In the genomic region with DNA sequence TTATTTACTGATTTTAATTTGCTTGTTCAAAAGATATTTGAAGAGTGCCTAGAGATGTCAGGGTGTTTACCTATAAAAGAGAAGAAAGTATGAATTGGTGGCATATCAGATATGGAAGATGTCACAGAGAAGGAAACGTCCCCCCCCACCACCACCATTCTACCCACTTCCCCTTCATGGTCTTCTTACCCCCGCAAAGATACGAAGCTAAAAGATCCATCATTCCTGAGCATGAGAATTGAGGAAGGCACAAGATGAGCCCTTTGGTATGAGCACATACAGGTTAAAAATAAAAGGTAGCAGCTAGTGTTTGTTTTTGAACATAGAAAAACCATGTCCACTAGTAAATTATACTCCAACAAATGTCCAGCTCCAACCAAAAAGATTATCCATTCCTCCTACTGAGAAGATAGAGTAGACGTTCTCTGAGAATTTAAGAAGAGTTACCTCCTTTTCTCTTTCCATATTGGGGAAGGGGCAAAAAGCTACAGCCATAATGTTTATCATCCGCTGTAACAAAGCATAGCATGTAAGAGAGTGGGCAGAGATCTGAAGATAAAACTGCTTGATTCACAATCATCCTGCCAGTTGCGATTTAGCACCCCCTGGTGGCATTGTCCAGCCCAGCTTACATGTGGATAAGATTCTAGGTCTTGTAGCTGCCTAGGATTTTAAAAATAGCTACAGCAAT, we compare ENCODE assay signal across 8 cellular contexts. TPM values are rescaled to one million over a fixed set of nuclear protein-coding genes. Genes with fewer than 3 reads are reported as not detected.
DNase-seq lines count a peak whose midpoint lies in the region; ATAC-seq and TF ChIP-seq lines count a peak whose summit lies in the region.

No MANE protein-coding gene starts in this region.

- no peaks in the 10 kb centered on the region; the same call in 1 of the 2 replicates for H3K79me2 ChIP-seq in MM.1S (ENCODE audit: low read length)

- no peaks in the 10 kb centered on the region for H3K9me3 ChIP-seq in MM.1S (replicated peaks; ENCODE audit: insufficient read depth, low read length)
- H3K9me3 ChIP-seq in neuronal stem cell (replicated peaks in 1 of 2; ENCODE audit: control insufficient read depth in 2 of 2, insufficient read depth in 1 of 2, low read depth in 1 of 2, low read length in 2 of 2): no peaks in the 10 kb centered on the region
- no peaks in the 10 kb centered on the region for H3K9me3 ChIP-seq in stomach

- no peak overlapping the region for H3K23ac ChIP-seq in neuronal stem cell (ENCODE audit: low read depth, low read length, poor library complexity)

- H3K27me3 ChIP-seq in MM.1S (replicated peaks; ENCODE audit: insufficient read depth, low read length) (no peaks in the 10 kb centered on the region), neuronal stem cell (ENCODE audit: control insufficient read depth in 3 of 3, insufficient read depth in 3 of 3, low read depth in 1 of 3, low read length in 3 of 3) (no peaks in the 10 kb centered on the region), stomach (no peaks in the 10 kb centered on the region)

- H3K4me3 Mint-ChIP-seq in activated T-helper 17 cell treated with anti-CD3 and anti-CD28 coated beads, Interleukin-2, amount 50 U/mL, for 72 hours: no peak overlapping the region

- H2BK120ac ChIP-seq in neuronal stem cell (ENCODE audit: low read depth, low read length): no peak overlapping the region

- H2BK5ac ChIP-seq in neuronal stem cell (ENCODE audit: low read length): no peak overlapping the region

- peak overlapping the region; percentile 17 for H3K27ac Mint-ChIP-seq in activated T-helper 17 cell treated with anti-CD3 and anti-CD28 coated beads, Interleukin-2, amount 50 U/mL, for 72 hours

- no peak for TF ChIP-seq POLR2A in stomach (IDR thresholded peaks at IDR 0.05)

- no peak for TF ChIP-seq EP300 in stomach (IDR thresholded peaks at IDR 0.05)

- H3K9ac ChIP-seq in MM.1S (ENCODE audit: low read length): no peak overlapping the region
- H3K9ac ChIP-seq in neuronal stem cell (ENCODE audit: low read depth, low read length, poor library complexity): no peak overlapping the region

- H3K36me3 ChIP-seq in MM.1S (replicated peaks; ENCODE audit: insufficient read depth, low read length) (no peaks in the 10 kb centered on the region), neuronal stem cell (replicated peaks in 1 of 2; ENCODE audit: control insufficient read depth in 2 of 2, insufficient read depth in 2 of 2, low read length in 2 of 2) (no peaks in the 10 kb centered on the region), stomach (peaks cover 0 to 14% (median 3%) of the 10 kb centered on the region in 4 donors)

- H3K4me1 ChIP-seq in MM.1S (ENCODE audit: low read length) (no peaks in the 10 kb centered on the region), neuronal stem cell (ENCODE audit: control insufficient read depth in 2 of 2, insufficient read depth in 1 of 2, low read depth in 1 of 2, low read length in 2 of 2) (no peaks in the 10 kb centered on the region), stomach (peaks cover 0 to 31% (median 14%) of the 10 kb centered on the region in 4 donors)

- H3K4me3 ChIP-seq in MM.1S (ENCODE audit: low read length) (no peak overlapping the region), fibroblast of the aortic adventitia (ENCODE audit: low read depth, low read length) (no peak overlapping the region), neuronal stem cell (ENCODE audit: low read length in 2 of 2) (no peak overlapping the region), stomach (no peak overlapping the region)

- DNase-seq in ACHN (peak; percentile 86), MM.1S (peak; percentile 76), RWPE1 (ENCODE audit: low spot score) (peak; percentile 66), fibroblast of the aortic adventitia (ENCODE audit: low read depth) (peak; percentile 90), neuronal stem cell (ENCODE audit: low spot score) (peak; percentile 71), stomach (peak; percentile 83)

- no peaks in the 10 kb centered on the region for H4K20me1 ChIP-seq in MM.1S (ENCODE audit: insufficient read depth, low read length)

- H4K8ac ChIP-seq in neuronal stem cell (ENCODE audit: low read depth, low read length): no peak overlapping the region

- H2AFZ ChIP-seq in MM.1S (ENCODE audit: low read length): no peak overlapping the region
- H2AFZ ChIP-seq in neuronal stem cell (ENCODE audit: low read length): peak overlapping the region; percentile 72

- intact Hi-C loops in stomach (cut with DNase I; ENCODE audit: low total_unique reads): loop anchor here (5.0 kb wide), 1 partner anchor 232 kb away; no protein-coding TSS in a partner anchor

- no peak overlapping the region for H2AK5ac ChIP-seq in neuronal stem cell (ENCODE audit: low read depth, low read length)

- no peak overlapping the region for H2BK12ac ChIP-seq in neuronal stem cell (ENCODE audit: low read length)

- no peaks in the 10 kb centered on the region for H3K9me3 Mint-ChIP-seq in activated T-helper 17 cell treated with anti-CD3 and anti-CD28 coated beads, Interleukin-2, amount 50 U/mL, for 72 hours

- peak; percentile 91 for TF ChIP-seq CTCF in MM.1S (IDR thresholded peaks at IDR 0.05; ENCODE audit: low read length)
- peak; percentile 92 for TF ChIP-seq CTCF in RWPE1 (conservative IDR thresholded peaks at IDR 0.05; ENCODE audit: low read depth)
- peak; percentile 92 for TF ChIP-seq CTCF in fibroblast of the aortic adventitia (IDR thresholded peaks at IDR 0.05; ENCODE audit: insufficient read depth, low read length)
- TF ChIP-seq CTCF in stomach (IDR thresholded peaks at IDR 0.05): peak in 5 of 7 experiments; percentile 58 to 88 (median 77)

- H3K14ac ChIP-seq in neuronal stem cell (ENCODE audit: low read length): no peak overlapping the region

- no peak overlapping the region for H3K4ac ChIP-seq in neuronal stem cell (ENCODE audit: low read length)

- in situ Hi-C loops in ACHN (cut with HindIII; ENCODE audit: low pct_ligation_motif_present, low pct_unique_long_range_greater_than_20kb, low sequenced_read_pairs): no loop called here

- no peak overlapping the region for H2BK15ac ChIP-seq in neuronal stem cell (ENCODE audit: low read length)

- CTCF ChIA-PET in RWPE1 (lab: Yijun Ruan, JAX): interaction anchor here (0.6 to 1.5 kb wide), 22 partner anchors 9 to 1836 kb away, joined by 3 to 13 read pairs (median 3); a partner anchor contains a TSS

- peaks cover 9% of the 10 kb centered on the region for H3K4me1 Mint-ChIP-seq in activated T-helper 17 cell treated with anti-CD3 and anti-CD28 coated beads, Interleukin-2, amount 50 U/mL, for 72 hours

- H3K36me3 Mint-ChIP-seq in activated T-helper 17 cell treated with anti-CD3 and anti-CD28 coated beads, Interleukin-2, amount 50 U/mL, for 72 hours (ENCODE audit: low read depth): peaks cover 6% of the 10 kb centered on the region

- peak; percentile 51 for ATAC-seq in GM18867 (IDR thresholded peaks at IDR 0.05; ENCODE audit: unreplicated experiment)
- ATAC-seq in activated T-helper 17 cell treated with anti-CD3 and anti-CD28 coated beads, Interleukin-2, amount 50 U/mL, for 72 hours (replicated peaks): peak; percentile 94

- WGBS in neuronal stem cell (ENCODE audit: extremely low coverage in 2 of 2, insufficient read length in 2 of 2, insufficient replicate concordance in 1 of 2), 2 donors: no CpG with 5 or more reads among the region's 6 CpGs
- 35 to 51% (median 45%) methylated on average over 6 of the region's 6 CpGs for WGBS in stomach, 5 donors

- H3K27ac ChIP-seq in MM.1S (ENCODE audit: low read length) (no peak overlapping the region), RWPE1 (no peak overlapping the region), neuronal stem cell (replicated peaks; ENCODE audit: low read length) (no peak overlapping the region), stomach (no peak overlapping the region)

- no peaks in the 10 kb centered on the region for H3K27me3 Mint-ChIP-seq in activated T-helper 17 cell treated with anti-CD3 and anti-CD28 coated beads, Interleukin-2, amount 50 U/mL, for 72 hours

- no peak overlapping the region for H3K4me2 ChIP-seq in MM.1S (ENCODE audit: low read depth, low read length)
- no peak overlapping the region for H3K4me2 ChIP-seq in neuronal stem cell (ENCODE audit: insufficient read depth, low read length, poor library complexity, severe bottlenecking)

- H3K18ac ChIP-seq in neuronal stem cell (ENCODE audit: low read length): no peak overlapping the region

- POLR2A ChIA-PET in RWPE1 (lab: Yijun Ruan, JAX; ENCODE audit: low non-redundant PET): interaction anchor here (1.1 to 1.2 kb wide), 2 partner anchors 111 to 143 kb away, joined by 3 read pairs; a partner anchor contains a TSS

- no peak overlapping the region for H4K91ac ChIP-seq in neuronal stem cell (ENCODE audit: low read depth, low read length, poor library complexity)

- no peaks in the 10 kb centered on the region for H3K79me1 ChIP-seq in neuronal stem cell (ENCODE audit: low read depth, low read length)

- no peaks in the 10 kb centered on the region for H3K9me2 ChIP-seq in MM.1S (replicated peaks; ENCODE audit: insufficient read depth, low read length)

- H3F3A ChIP-seq in MM.1S (ENCODE audit: insufficient read depth, low read length): no peaks in the 10 kb centered on the region

RNA-seq across cellular contexts. Expression of a gene that starts 29.1 kb away (rescaled TPM):
- total RNA-seq in activated T-helper 17 cell treated with anti-CD3 and anti-CD28 coated beads, Interleukin-2, amount 50 U/mL, for 72 hours: 10 to 100 TPM in 1 of 2 donors, 1 to 10 TPM in 1; 8.9 to 15.1 TPM
- total RNA-seq in fibroblast of the aortic adventitia (ENCODE audit: low replicate concordance): 20.2 and 43.7 TPM in 2 replicates
- polyA plus RNA-seq in neuronal stem cell (2013, experiment 1 of 2): 35.6 TPM
- 35.2 TPM for polyA plus RNA-seq in neuronal stem cell (2013, experiment 2 of 2)
- 10 to 100 TPM in 3 of 5 donors, 1 to 10 TPM in 2; 1.4 to 47.5 (median 19.1) TPM for total RNA-seq in stomach
- polyA plus RNA-seq in stomach: 10 to 100 TPM; 19.2 to 26.4 (median 20.9) TPM

RNA-seq across cellular contexts. Expression of a gene that starts 44.6 kb away (rescaled TPM):
- total RNA-seq in activated T-helper 17 cell treated with anti-CD3 and anti-CD28 coated beads, Interleukin-2, amount 50 U/mL, for 72 hours: 10 to 100 TPM in 1 of 2 donors, 1 to 10 TPM in 1; 9.2 to 11.7 TPM
- total RNA-seq in fibroblast of the aortic adventitia (ENCODE audit: low replicate concordance): 28.3 and 30.5 TPM in 2 replicates
- polyA plus RNA-seq in neuronal stem cell (2013, experiment 1 of 2): 2.6 TPM
- polyA plus RNA-seq in neuronal stem cell (2013, experiment 2 of 2): 2.6 TPM
- 10 to 100 TPM in 4 of 5 donors, 1 to 10 TPM in 1; 2.9 to 50.1 (median 21.6) TPM for total RNA-seq in stomach
- polyA plus RNA-seq in stomach: 1 to 10 TPM; 4.4 to 7.0 (median 6.2) TPM

RNA-seq across cellular contexts. Expression of a gene that starts 58.9 kb away (rescaled TPM):
- under 1 TPM in 1 of 2 donors, not detected in 1; 0.58 TPM for total RNA-seq in activated T-helper 17 cell treated with anti-CD3 and anti-CD28 coated beads, Interleukin-2, amount 50 U/mL, for 72 hours
- total RNA-seq in fibroblast of the aortic adventitia (ENCODE audit: low replicate concordance): 46.0 and 55.3 TPM in 2 replicates
- polyA plus RNA-seq in neuronal stem cell (2013, experiment 1 of 2): 2.0 TPM
- polyA plus RNA-seq in neuronal stem cell (2013, experiment 2 of 2): 2.1 TPM
- total RNA-seq in stomach: 10 to 100 TPM in 3 of 5 donors, 1 to 10 TPM in 2; 3.0 to 27.5 (median 11.3) TPM
- 1 to 10 TPM; 3.4 to 9.6 (median 5.4) TPM for polyA plus RNA-seq in stomach
